8 cellular contexts compared by ENCODE assay signal in the genomic region with DNA sequence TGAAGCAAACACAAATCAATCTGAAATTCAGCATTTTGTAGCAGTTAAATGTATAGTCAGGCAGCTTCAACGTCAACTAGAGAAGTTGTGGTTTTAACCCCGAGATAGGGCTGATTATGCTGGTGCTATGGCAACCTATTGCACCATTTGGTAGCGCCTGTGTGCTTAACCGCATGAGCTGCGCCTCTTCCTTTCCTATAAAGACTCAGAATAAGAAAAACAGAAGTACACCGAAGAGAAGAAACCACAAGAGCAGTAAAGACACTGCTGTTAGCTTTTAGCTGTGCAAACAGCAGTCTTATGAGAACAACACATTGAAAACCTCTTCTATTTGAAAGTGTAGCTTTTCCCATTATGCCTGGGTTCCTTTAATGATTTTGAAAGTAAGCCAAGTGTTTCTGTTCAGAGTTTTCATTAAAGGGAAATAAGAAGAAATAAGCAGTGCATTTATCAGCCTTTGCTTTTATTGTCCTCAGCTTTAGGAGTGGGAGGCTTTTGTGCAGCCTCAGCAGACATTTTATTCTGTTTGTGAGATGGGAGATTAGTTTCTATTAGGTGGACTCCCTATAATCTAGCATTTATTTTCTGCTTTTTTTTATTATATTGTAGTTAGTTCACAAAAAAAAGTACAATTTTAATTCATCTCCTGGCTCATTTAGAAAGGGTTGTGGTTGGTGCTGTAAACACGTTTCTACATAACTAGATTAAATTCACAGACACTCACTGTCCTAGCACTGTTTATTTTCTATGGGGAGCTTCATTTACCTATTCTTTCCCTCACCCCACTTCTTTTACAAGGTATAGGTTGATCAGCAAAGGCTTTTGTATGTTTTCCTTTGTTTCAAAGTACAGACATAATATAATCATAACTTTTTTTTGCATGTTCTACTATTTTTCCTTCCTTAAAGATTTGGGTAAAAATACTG. TPM values are rescaled to one million over a fixed set of nuclear protein-coding genes. Genes with fewer than 3 reads are reported as not detected.
DNase-seq lines count a peak whose midpoint lies in the region; ATAC-seq lines count a peak whose summit lies in the region.

No MANE protein-coding gene starts in this region.

- peaks cover 3% of the 10 kb centered on the region for H3K36me3 Mint-ChIP-seq in IgD-negative memory B cell
- peaks cover 21% of the 10 kb centered on the region for H3K36me3 Mint-ChIP-seq in activated naive CD4-positive, alpha-beta T cell treated with anti-CD3 and anti-CD28 coated beads, Interleukin-2, amount 50 U/mL, for 24 hours

- H3K4me3 ChIP-seq in skeletal muscle satellite cell (ENCODE audit: low read length), result peak overlapping the region; percentile 36

- H3K4me1 ChIP-seq in skeletal muscle satellite cell (ENCODE audit: control insufficient read depth, insufficient read depth, low read length), result peaks cover 19% of the 10 kb centered on the region

- H3K9ac ChIP-seq in skeletal muscle satellite cell (ENCODE audit: low read depth, low read length), result peak overlapping the region; percentile 77

- H3K4me2 ChIP-seq in skeletal muscle satellite cell (ENCODE audit: low read length), result peak overlapping the region; percentile 71

- H3K9me3 Mint-ChIP-seq in IgD-negative memory B cell, result no peaks in the 10 kb centered on the region
- no peaks in the 10 kb centered on the region for H3K9me3 Mint-ChIP-seq in activated naive CD4-positive, alpha-beta T cell treated with anti-CD3 and anti-CD28 coated beads, Interleukin-2, amount 50 U/mL, for 24 hours

- H3K27ac Mint-ChIP-seq in IgD-negative memory B cell, result peak overlapping the region; percentile 79 to 99 (median 96)
- peak overlapping the region; percentile 80 for H3K27ac Mint-ChIP-seq in activated naive CD4-positive, alpha-beta T cell treated with anti-CD3 and anti-CD28 coated beads, Interleukin-2, amount 50 U/mL, for 24 hours

- no peaks in the 10 kb centered on the region for H3K36me3 ChIP-seq in skeletal muscle satellite cell (ENCODE audit: insufficient read depth, low read length)

- H3K27me3 ChIP-seq in skeletal muscle satellite cell (ENCODE audit: control insufficient read depth, insufficient read depth, low read length), result no peaks in the 10 kb centered on the region

- H3K27me3 Mint-ChIP-seq in IgD-negative memory B cell, result no peaks in the 10 kb centered on the region
- H3K27me3 Mint-ChIP-seq in activated naive CD4-positive, alpha-beta T cell treated with anti-CD3 and anti-CD28 coated beads, Interleukin-2, amount 50 U/mL, for 24 hours, result no peaks in the 10 kb centered on the region

- intact Hi-C loops in left cardiac atrium (cut with DNase I), result no loop called here

- DNase-seq in G401 (ENCODE audit: low spot score) (peak; percentile 9), SK-MEL-5 (ENCODE audit: low read depth, low spot score) (peak; percentile 77), left cardiac atrium (peak; percentile 52), mesenteric fat pad (ENCODE audit: low spot score) (no peak)

- no peaks in the 10 kb centered on the region for H3K9me3 ChIP-seq in skeletal muscle satellite cell (replicated peaks; ENCODE audit: low read length)

- in situ Hi-C loops in G401 (cut with HindIII; ENCODE audit: low sequenced_read_pairs) (no loop called here), SK-MEL-5 (cut with HindIII; ENCODE audit: low pct_unique_long_range_greater_than_20kb, low sequenced_read_pairs) (no loop called here)

- H3K4me3 Mint-ChIP-seq in IgD-negative memory B cell, result peak overlapping the region; percentile 47 to 85 (median 72)
- peak overlapping the region; percentile 73 for H3K4me3 Mint-ChIP-seq in activated naive CD4-positive, alpha-beta T cell treated with anti-CD3 and anti-CD28 coated beads, Interleukin-2, amount 50 U/mL, for 24 hours

- ATAC-seq in GM21619 (IDR thresholded peaks at IDR 0.05; ENCODE audit: unreplicated experiment) (peak; percentile 95), left cardiac atrium (peak; percentile 91 to 94)

- H3K4me1 Mint-ChIP-seq in IgD-negative memory B cell, result peaks cover 65 to 81% (median 70%) of the 10 kb centered on the region in 3 donors
- peaks cover 82% of the 10 kb centered on the region for H3K4me1 Mint-ChIP-seq in activated naive CD4-positive, alpha-beta T cell treated with anti-CD3 and anti-CD28 coated beads, Interleukin-2, amount 50 U/mL, for 24 hours

RNA-seq across cellular contexts. Expression of gene PTPRC, which starts 43.3 kb away (rescaled TPM):
- not detected in 2 replicates for total RNA-seq in G401 (2014; rRNA removed; shearing (Covaris generic))
- 744 TPM for polyA plus RNA-seq in IgD-negative memory B cell
- 0.35 and 0.45 TPM in 2 replicates for total RNA-seq in SK-MEL-5 (2014; rRNA removed; shearing (Covaris generic))
- polyA plus RNA-seq in SK-MEL-5 (2015; cell fraction: cytosol; rRNA removed), result 0.18 and 0.46 TPM in 2 replicates
- polyA plus RNA-seq in SK-MEL-5 (2015; cell fraction: nucleus; rRNA removed), result 0.22 and 0.73 TPM in 2 replicates
- total RNA-seq in left cardiac atrium (10 to 100 TPM; 11.0 to 24.2 TPM), mesenteric fat pad (65.8 TPM)
- total RNA-seq in skeletal muscle satellite cell (2012; rRNA removed), result under 0.01 TPM in 2 replicates
